31 cellular contexts compared by ENCODE assay signal in genomic region chr9:113635586-113635985, GRCh38.
DNase-seq lines count a peak whose midpoint lies in the region; TF ChIP-seq lines count a peak whose summit lies in the region.
"Had no signal": no experiment of that assay in that cellular context is flagged by ENCODE, and none has a peak within 500 bp of the region (broad histone marks: within the 10 kb centered on the region; RNA-seq: fewer than 3 reads in every experiment).

No MANE protein-coding gene starts in this region.

- H3K27ac ChIP-seq in SJCRH30 (peak overlapping the region; percentile 66), endodermal cell (ENCODE audit: low read depth, low read length) (no peak overlapping the region), neural progenitor cell (no peak overlapping the region), subcutaneous abdominal adipose tissue (ENCODE audit: low read depth, low read length) (peak overlapping the region; percentile 45), esophagus muscularis mucosa (replicated peaks in 1 of 4) (no peak overlapping the region), coronary artery (no peak overlapping the region)
- H3K27ac ChIP-seq: BLaER1 treated with 17β-estradiol and CSF1 and Interleukin-3, amounts not matched to agents 10 nM and 100 nM; HL-60; tibial artery had no signal

- intact Hi-C loops in esophagus muscularis mucosa (cut with DNase I), result no loop called here

- peak overlapping the region; percentile 88 for H3K27ac Mint-ChIP-seq in endodermal cell
- H3K27ac Mint-ChIP-seq in neural progenitor cell, result peak overlapping the region; percentile 68
- H3K27ac Mint-ChIP-seq: activated CD4-positive, alpha-beta T cell treated with anti-CD3 and anti-CD28 coated beads, Interleukin-2, amount 10 ng/mL, durations not matched to agents 24 days and 14 days; activated naive CD8-positive, alpha-beta T cell treated with anti-CD3 and anti-CD28 coated beads for 36 hours; effector memory CD8-positive, alpha-beta T cell; stimulated activated naive CD8-positive, alpha-beta T cell treated with anti-CD3 and anti-CD28 coated beads, Interleukin-15, Interleukin-2, amounts not matched to agents 100 ng/mL and 50 ng/mL, for 24 hours had no signal

- H3K36me3 ChIP-seq in SJCRH30 (no peaks in the 10 kb centered on the region), endodermal cell (ENCODE audit: control insufficient read depth, insufficient read depth, low read length) (no peaks in the 10 kb centered on the region), neural progenitor cell (no peaks in the 10 kb centered on the region), subcutaneous abdominal adipose tissue (ENCODE audit: control insufficient read depth in 5 of 5, insufficient read depth in 5 of 5, low read length in 5 of 5) (no peaks in the 10 kb centered on the region), esophagus muscularis mucosa (no peaks in the 10 kb centered on the region)
- H3K36me3 ChIP-seq: BLaER1 treated with 17β-estradiol and CSF1 and Interleukin-3, amounts not matched to agents 10 nM and 100 nM; HAP-1; left ventricle myocardium inferior; SJSA1; tibial artery had no signal

- no peak for DNase-seq in SJCRH30
- DNase-seq in endodermal cell, result peak; percentile 69
- DNase-seq in neural progenitor cell (ENCODE audit: low spot score), result no peak
- DNase-seq in esophagus muscularis mucosa (ENCODE audit: extremely low spot score), result no peak
- no peak for DNase-seq in coronary artery (ENCODE audit: low spot score)
- no peak for DNase-seq in NCI-H82 (lab: John Stamatoyannopoulos, UW)
- DNase-seq: activated CD4-positive, alpha-beta T cell treated with anti-CD3 and anti-CD28 coated beads, Interleukin-2, amount 10 ng/mL, durations not matched to agents 24 days and 14 days; activated CD8-positive, alpha-beta memory T cell treated with anti-CD3 and anti-CD28 coated beads for 24 hours; activated gamma-delta T cell; activated naive CD8-positive, alpha-beta T cell treated with anti-CD3 and anti-CD28 coated beads for 36 hours; activated T-cell treated with anti-CD3 and anti-CD28 coated beads, Interleukin-2, amount 50 U/mL, for 1 hour; cortex of kidney; DMS153; effector memory CD8-positive, alpha-beta T cell; left ventricle myocardium inferior; mesendoderm; naive B cell; NCI-H1436; NCI-H226; occipital lobe; small intestine; stimulated activated CD4-positive, alpha-beta T cell treated with anti-CD3 and anti-CD28 coated beads, Interleukin-1b, Interleukin-23, amount 100 ng/mL, for 48 hours; T-helper 9 cell had no signal

- H3F3A ChIP-seq in neural progenitor cell (ENCODE audit: low read depth), result no peaks in the 10 kb centered on the region

- H3K79me2 ChIP-seq in neural progenitor cell (ENCODE audit: low read depth), result no peaks in the 10 kb centered on the region

- no peaks in the 10 kb centered on the region for H3K27me3 ChIP-seq in SJCRH30
- peaks cover 4% of the 10 kb centered on the region for H3K27me3 ChIP-seq in endodermal cell (ENCODE audit: control insufficient read depth, insufficient read depth, low read length, poor library complexity, severe bottlenecking)
- no peaks in the 10 kb centered on the region for H3K27me3 ChIP-seq in neural progenitor cell
- no peaks in the 10 kb centered on the region for H3K27me3 ChIP-seq in subcutaneous abdominal adipose tissue (ENCODE audit: control insufficient read depth in 5 of 5, insufficient read depth in 4 of 5, low read length in 5 of 5)
- H3K27me3 ChIP-seq in esophagus muscularis mucosa, result no peaks in the 10 kb centered on the region
- H3K27me3 ChIP-seq: BLaER1 treated with 17β-estradiol and CSF1 and Interleukin-3, amounts not matched to agents 10 nM and 100 nM; SJSA1; tibial artery had no signal

- H4K20me1 ChIP-seq in neural progenitor cell (ENCODE audit: low read depth), result no peaks in the 10 kb centered on the region
- H4K20me1 ChIP-seq: BLaER1 treated with 17β-estradiol and CSF1 and Interleukin-3, amounts not matched to agents 10 nM and 100 nM had no signal

- 75 to 85% methylated on average over 5 of the region's 5 CpGs for WGBS in endodermal cell (ENCODE audit: insufficient coverage in 1 of 2, insufficient read length in 1 of 2), 2 experiments
- 87% methylated on average over 5 of the region's 5 CpGs for WGBS in esophagus muscularis mucosa

- no peak overlapping the region for H2AFZ ChIP-seq in neural progenitor cell (replicated peaks)

- no peaks in the 10 kb centered on the region for H3K27me3 Mint-ChIP-seq in endodermal cell (ENCODE audit: insufficient read depth)
- peaks cover 8% of the 10 kb centered on the region for H3K27me3 Mint-ChIP-seq in neural progenitor cell (ENCODE audit: insufficient read depth, low read depth)
- H3K27me3 Mint-ChIP-seq: activated CD4-positive, alpha-beta T cell treated with anti-CD3 and anti-CD28 coated beads, Interleukin-2, amount 10 ng/mL, durations not matched to agents 24 days and 14 days had no signal

- H3K4me1 Mint-ChIP-seq in endodermal cell, result peaks cover 43% of the 10 kb centered on the region
- H3K4me1 Mint-ChIP-seq in neural progenitor cell, result peaks cover 39% of the 10 kb centered on the region
- H3K4me1 Mint-ChIP-seq: activated naive CD8-positive, alpha-beta T cell treated with anti-CD3 and anti-CD28 coated beads for 36 hours; naive B cell had no signal

- H3K9me3 ChIP-seq in SJCRH30 (replicated peaks), result no peaks in the 10 kb centered on the region
- no peaks in the 10 kb centered on the region for H3K9me3 ChIP-seq in endodermal cell (ENCODE audit: control insufficient read depth, low read length)
- no peaks in the 10 kb centered on the region for H3K9me3 ChIP-seq in neural progenitor cell (ENCODE audit: low read depth)
- no peaks in the 10 kb centered on the region for H3K9me3 ChIP-seq in subcutaneous abdominal adipose tissue (ENCODE audit: control insufficient read depth in 5 of 5, low read length in 5 of 5)
- H3K9me3 ChIP-seq in esophagus muscularis mucosa, result no peaks in the 10 kb centered on the region
- H3K9me3 ChIP-seq: BLaER1 treated with 17β-estradiol and CSF1 and Interleukin-3, amounts not matched to agents 10 nM and 100 nM; HAP-1; left ventricle myocardium inferior; SJSA1; tibial artery had no signal

- TF ChIP-seq POLR2A in esophagus muscularis mucosa (IDR thresholded peaks at IDR 0.05; ENCODE audit: low read depth), result no peak

- H3K9ac ChIP-seq in endodermal cell (ENCODE audit: extremely low read depth, low read length, poor library complexity, severe bottlenecking), result no peak overlapping the region
- H3K9ac ChIP-seq in neural progenitor cell, result no peak overlapping the region
- H3K9ac ChIP-seq in subcutaneous abdominal adipose tissue (ENCODE audit: low read length in 5 of 5), result peak overlapping the region in 2 of 5 donors; percentile 16 to 27
- H3K9ac ChIP-seq: BLaER1 treated with 17β-estradiol and CSF1 and Interleukin-3, amounts not matched to agents 10 nM and 100 nM had no signal

- no peak for TF ChIP-seq EP300 in esophagus muscularis mucosa (IDR thresholded peaks at IDR 0.05)

- H3K4me3 Mint-ChIP-seq in endodermal cell, result no peak overlapping the region
- H3K4me3 Mint-ChIP-seq in neural progenitor cell, result no peak overlapping the region
- H3K4me3 Mint-ChIP-seq: activated CD4-positive, alpha-beta T cell treated with anti-CD3 and anti-CD28 coated beads, Interleukin-2, amount 10 ng/mL, durations not matched to agents 24 days and 14 days; activated naive CD8-positive, alpha-beta T cell treated with anti-CD3 and anti-CD28 coated beads for 36 hours; effector memory CD8-positive, alpha-beta T cell; naive B cell; stimulated activated naive CD8-positive, alpha-beta T cell treated with anti-CD3 and anti-CD28 coated beads, Interleukin-15, Interleukin-2, amounts not matched to agents 100 ng/mL and 50 ng/mL, for 24 hours had no signal

- H3K9me3 Mint-ChIP-seq in endodermal cell (no peaks in the 10 kb centered on the region), neural progenitor cell (no peaks in the 10 kb centered on the region)
- H3K9me3 Mint-ChIP-seq: activated CD4-positive, alpha-beta T cell treated with anti-CD3 and anti-CD28 coated beads, Interleukin-2, amount 10 ng/mL, durations not matched to agents 24 days and 14 days; activated naive CD8-positive, alpha-beta T cell treated with anti-CD3 and anti-CD28 coated beads for 36 hours; effector memory CD8-positive, alpha-beta T cell; stimulated activated naive CD8-positive, alpha-beta T cell treated with anti-CD3 and anti-CD28 coated beads, Interleukin-15, Interleukin-2, amounts not matched to agents 100 ng/mL and 50 ng/mL, for 24 hours had no signal

- no peak for TF ChIP-seq CTCF in endodermal cell (conservative IDR thresholded peaks at IDR 0.05)
- no peak for TF ChIP-seq CTCF in neural progenitor cell (IDR thresholded peaks at IDR 0.05)
- no peak for TF ChIP-seq CTCF in esophagus muscularis mucosa (IDR thresholded peaks at IDR 0.05)
- TF ChIP-seq CTCF in coronary artery (IDR thresholded peaks at IDR 0.05), result no peak

- H3K4me1 ChIP-seq in SJCRH30 (peaks cover 70% of the 10 kb centered on the region), endodermal cell (ENCODE audit: control insufficient read depth, insufficient read depth, low read length) (peaks cover 26% of the 10 kb centered on the region), neural progenitor cell (peaks cover 10% of the 10 kb centered on the region), subcutaneous abdominal adipose tissue (ENCODE audit: control insufficient read depth in 5 of 5, insufficient read depth in 5 of 5, low read length in 5 of 5) (peaks cover 9 to 49% (median 44%) of the 10 kb centered on the region in 5 donors), esophagus muscularis mucosa (peaks cover 0 to 15% (median 4%) of the 10 kb centered on the region in 4 donors)
- H3K4me1 ChIP-seq: HAP-1, tibial artery had no signal

- H3K4me3 ChIP-seq in SJCRH30, result no peak overlapping the region
- no peak overlapping the region for H3K4me3 ChIP-seq in endodermal cell (ENCODE audit: low read length)
- no peak overlapping the region for H3K4me3 ChIP-seq in neural progenitor cell
- H3K4me3 ChIP-seq in subcutaneous abdominal adipose tissue (ENCODE audit: low read depth in 1 of 5, low read length in 5 of 5), result no peak overlapping the region
- H3K4me3 ChIP-seq in esophagus muscularis mucosa, result no peak overlapping the region
- no peak overlapping the region for H3K4me3 ChIP-seq in coronary artery
- H3K4me3 ChIP-seq: BLaER1 treated with 17β-estradiol and CSF1 and Interleukin-3, amounts not matched to agents 10 nM and 100 nM; GM12878; HAP-1; left ventricle myocardium inferior; SJSA1; tibial artery had no signal

- H3K36me3 Mint-ChIP-seq in endodermal cell (ENCODE audit: low read depth) (no peaks in the 10 kb centered on the region), neural progenitor cell (no peaks in the 10 kb centered on the region)
- H3K36me3 Mint-ChIP-seq: activated naive CD8-positive, alpha-beta T cell treated with anti-CD3 and anti-CD28 coated beads for 36 hours; naive B cell had no signal

- no peak overlapping the region for H3K4me2 ChIP-seq in neural progenitor cell
- H3K4me2 ChIP-seq: BLaER1 treated with 17β-estradiol and CSF1 and Interleukin-3, amounts not matched to agents 10 nM and 100 nM had no signal

Comparison
In these comparisons a context has a peak if more than half of its experiments do, and no peak if none do; other contexts are left out.
1. H3K27ac ChIP-seq: peak in SJCRH30 (single experiment) and subcutaneous abdominal adipose tissue (single experiment); none in endodermal cell (single experiment), neural progenitor cell (single experiment), esophagus muscularis mucosa (0 of 4) and coronary artery (0 of 2).